ENCODE assay signal across 12 cellular contexts in the genomic region with DNA sequence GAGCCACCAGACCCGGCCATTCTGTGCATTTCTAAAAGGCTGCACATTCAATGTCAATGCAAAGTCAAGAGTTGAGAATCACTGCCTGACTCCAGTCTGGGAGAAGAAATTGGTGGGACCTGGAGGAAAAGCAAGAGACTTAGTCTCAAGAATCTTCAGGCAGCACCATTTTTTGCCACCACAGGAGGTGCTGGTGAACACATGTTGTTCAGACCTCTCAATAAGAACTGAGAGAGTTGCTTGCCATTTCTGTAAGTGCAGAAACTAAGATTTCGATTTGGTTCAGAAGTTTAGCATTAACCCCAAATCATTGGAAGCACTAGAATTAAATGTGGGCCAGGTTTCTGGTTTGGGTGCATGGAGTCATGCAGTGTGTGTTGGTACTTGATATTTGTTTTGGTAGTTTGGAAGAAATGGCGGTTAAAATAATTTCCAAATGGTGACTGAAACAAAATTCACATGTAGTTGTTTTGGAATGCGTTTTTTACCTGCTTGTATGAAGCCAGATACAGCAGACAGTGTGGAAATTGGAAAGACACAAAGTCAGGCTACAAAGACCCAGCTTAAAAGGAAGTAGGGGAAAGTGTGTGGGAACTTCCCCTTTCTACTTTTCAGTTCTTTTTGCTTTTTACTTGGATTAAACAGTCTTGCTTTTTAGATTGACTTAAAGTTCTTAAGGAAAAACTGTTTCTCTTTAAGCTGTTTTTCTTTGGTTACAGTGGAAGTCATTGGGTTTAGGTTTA. TPM values are rescaled to one million over a fixed set of nuclear protein-coding genes. Genes with fewer than 3 reads are reported as not detected.
DNase-seq lines count a peak whose midpoint lies in the region; ATAC-seq and TF ChIP-seq lines count a peak whose summit lies in the region.
"Had no signal": no experiment of that assay in that cellular context is flagged by ENCODE, and none has a peak within 500 bp of the region (broad histone marks: within the 10 kb centered on the region; RNA-seq: fewer than 3 reads in every experiment).

No MANE protein-coding gene starts in this region.

- H3K27ac ChIP-seq in IMR-90 (ENCODE audit: insufficient read depth, low read length), result no peak overlapping the region
- H3K27ac ChIP-seq in WERI-Rb-1, result no peak overlapping the region
- no peak overlapping the region for H3K27ac ChIP-seq in mesendoderm (ENCODE audit: low read depth, low read length)
- H3K27ac ChIP-seq in RWPE1, result no peak overlapping the region
- H3K27ac ChIP-seq: ascending aorta, gastroesophageal sphincter, SK-N-MC had no signal

- no peaks in the 10 kb centered on the region for H3K36me3 Mint-ChIP-seq in Calu3 (ENCODE audit: insufficient read depth, unreplicated experiment)
- H3K36me3 Mint-ChIP-seq: activated CD8-positive, alpha-beta memory T cell treated with anti-CD3 and anti-CD28 coated beads, Interleukin-2, amount 10 ng/mL, durations not matched to agents 7 days and 5 days had no signal

- H3K4me3 ChIP-seq in IMR-90 (ENCODE audit: insufficient read depth, low read depth, low read length) (no peak overlapping the region), WERI-Rb-1 (ENCODE audit: low read depth, low read length) (no peak overlapping the region), mesendoderm (ENCODE audit: low read length) (no peak overlapping the region)
- H3K4me3 ChIP-seq: ascending aorta, gastroesophageal sphincter, SK-N-MC had no signal

- BruUV-seq in Calu3 (replicated peaks; lab: Mats Ljungman, UMichigan) (no TSS peak), IMR-90 (replicated peaks; lab: Mats Ljungman, UMichigan) (no TSS peak)

- no peak overlapping the region for H3K14ac ChIP-seq in IMR-90 (replicated peaks; ENCODE audit: low read depth, low read length)

- no peak overlapping the region for H3K4ac ChIP-seq in IMR-90 (ENCODE audit: low read depth, low read length)
- H3K4ac ChIP-seq in mesendoderm (ENCODE audit: low read depth, low read length), result no peak overlapping the region

- intact Hi-C loops in Calu3 (cut with micrococcal nuclease; ENCODE audit: unreplicated experiment), result loop anchor here (10.0 kb wide), 2 partner anchors 204 to 264 kb away; partner anchors contain the start of gene WDR41
- intact Hi-C loops in IMR-90 (cut with micrococcal nuclease), result loop anchor here (5.0 to 10.0 kb wide), 2 partner anchors 261 to 366 kb away; partner anchors contain the start of gene WDR41

- no peak overlapping the region for H2AK9ac ChIP-seq in IMR-90 (replicated peaks; ENCODE audit: low read depth, low read length, poor library complexity)

- CTCF ChIA-PET in Calu3 (lab: Charles Lee) (no interaction called here), IMR-90 (lab: Yijun Ruan, JAX) (no interaction called here), RWPE1 (lab: Yijun Ruan, JAX) (interaction anchor here (0.6 to 1.2 kb wide), 2 partner anchors 21 to 167 kb away, joined by 3 read pairs; no protein-coding TSS in a partner anchor)

- H2BK20ac ChIP-seq in IMR-90 (ENCODE audit: low read depth, low read length), result no peak overlapping the region

- no peak overlapping the region for H2BK5ac ChIP-seq in IMR-90 (ENCODE audit: low read depth, low read length, poor library complexity, severe bottlenecking)
- H2BK5ac ChIP-seq in mesendoderm (ENCODE audit: low read length), result peak overlapping the region; percentile 6

- no peak overlapping the region for H3K4me3 Mint-ChIP-seq in Calu3 (ENCODE audit: low read depth, unreplicated experiment)
- H3K4me3 Mint-ChIP-seq: activated CD8-positive, alpha-beta memory T cell treated with anti-CD3 and anti-CD28 coated beads, Interleukin-2, amount 10 ng/mL, durations not matched to agents 7 days and 5 days had no signal

- ATAC-seq in IMR-90 (ENCODE audit: low read depth), result no peak
- ATAC-seq in HG03378 (IDR thresholded peaks at IDR 0.05; ENCODE audit: unreplicated experiment), result no peak
- ATAC-seq: activated CD8-positive, alpha-beta memory T cell treated with anti-CD3 and anti-CD28 coated beads, Interleukin-2, amount 10 ng/mL, durations not matched to agents 7 days and 5 days; gastroesophageal sphincter had no signal

- H3K23ac ChIP-seq in IMR-90 (ENCODE audit: low read depth, low read length), result no peak overlapping the region
- no peak overlapping the region for H3K23ac ChIP-seq in mesendoderm (ENCODE audit: low read length)

- H3K36me3 ChIP-seq in IMR-90 (ENCODE audit: control insufficient read depth, insufficient read depth, low read length) (no peaks in the 10 kb centered on the region), WERI-Rb-1 (no peaks in the 10 kb centered on the region), mesendoderm (ENCODE audit: control insufficient read depth, insufficient read depth, low read length) (no peaks in the 10 kb centered on the region)
- H3K36me3 ChIP-seq: ascending aorta, gastroesophageal sphincter had no signal

- no peak overlapping the region for H3K27ac Mint-ChIP-seq in Calu3 (ENCODE audit: unreplicated experiment)
- H3K27ac Mint-ChIP-seq: activated CD8-positive, alpha-beta memory T cell treated with anti-CD3 and anti-CD28 coated beads, Interleukin-2, amount 10 ng/mL, durations not matched to agents 7 days and 5 days had no signal

- H3K79me1 ChIP-seq in IMR-90 (ENCODE audit: low read depth in 1 of 2, low read length in 2 of 2) (no peaks in the 10 kb centered on the region), mesendoderm (ENCODE audit: low read length) (no peaks in the 10 kb centered on the region)

- no peak overlapping the region for H3K4me2 ChIP-seq in IMR-90 (ENCODE audit: low read depth, low read length)
- no peak overlapping the region for H3K4me2 ChIP-seq in mesendoderm (ENCODE audit: low read length)

- H3K56ac ChIP-seq in IMR-90 (ENCODE audit: extremely low read depth, insufficient read depth, low read length), result no peak overlapping the region
- peak overlapping the region; percentile 10 for H3K56ac ChIP-seq in mesendoderm (ENCODE audit: low read length)

- no peak overlapping the region for H2BK120ac ChIP-seq in IMR-90 (ENCODE audit: low read depth, low read length)
- no peak overlapping the region for H2BK120ac ChIP-seq in mesendoderm (ENCODE audit: low read depth, low read length)

- TF ChIP-seq RAD21 in IMR-90 (IDR thresholded peaks at IDR 0.05; ENCODE audit: low read length), result no peak

- H2BK15ac ChIP-seq in IMR-90 (ENCODE audit: low read depth, low read length) (no peak overlapping the region), mesendoderm (replicated peaks; ENCODE audit: low read depth) (no peak overlapping the region)

- no peak overlapping the region for H2AFZ ChIP-seq in IMR-90 (replicated peaks; ENCODE audit: low read length, poor library complexity)

- H3K9me3 ChIP-seq in IMR-90 (ENCODE audit: control insufficient read depth, insufficient read depth, low read length) (no peaks in the 10 kb centered on the region), WERI-Rb-1 (ENCODE audit: severe bottlenecking) (no peaks in the 10 kb centered on the region)
- H3K9me3 ChIP-seq: ascending aorta, gastroesophageal sphincter had no signal

- H3K4me1 ChIP-seq in IMR-90 (ENCODE audit: control insufficient read depth, insufficient read depth, low read length) (no peaks in the 10 kb centered on the region), mesendoderm (ENCODE audit: control insufficient read depth, low read depth, low read length) (peaks cover 6% of the 10 kb centered on the region)
- H3K4me1 ChIP-seq: ascending aorta, gastroesophageal sphincter had no signal

- peaks cover 3% of the 10 kb centered on the region for H3K4me1 Mint-ChIP-seq in Calu3 (ENCODE audit: low read depth, unreplicated experiment)

- H3K9me1 ChIP-seq in IMR-90 (ENCODE audit: insufficient read depth, low read length), result 0 out of 2 replicates have a peak, but pooled peaks cover 3% of the 10 kb centered on the region

- H2AK5ac ChIP-seq in IMR-90 (ENCODE audit: low read depth, low read length) (no peak overlapping the region), mesendoderm (ENCODE audit: low read length) (no peak overlapping the region)

- TF ChIP-seq POLR2A in IMR-90 (IDR thresholded peaks at IDR 0.05; ENCODE audit: low read depth, low read length), result no peak

- TF ChIP-seq CTCF in Calu3 (IDR thresholded peaks at IDR 0.05; ENCODE audit: unreplicated experiment) (no peak), IMR-90 (conservative IDR thresholded peaks at IDR 0.05; ENCODE audit: low read depth, low read length) (0 out of 2 replicates have a peak, but pooled peaks have one; percentile 10), WERI-Rb-1 (IDR thresholded peaks at IDR 0.05; ENCODE audit: low read depth, low read length) (0 out of 2 replicates have a peak, but pooled peaks have one; percentile 12), RWPE1 (conservative IDR thresholded peaks at IDR 0.05; ENCODE audit: low read depth) (no peak)

- peaks cover 2% of the 10 kb centered on the region for H3K9me3 Mint-ChIP-seq in Calu3 (ENCODE audit: low read depth, unreplicated experiment)

- H3K18ac ChIP-seq in IMR-90 (ENCODE audit: low read depth, low read length), result no peak overlapping the region
- H3K18ac ChIP-seq in mesendoderm (ENCODE audit: low read length), result no peak overlapping the region

- H3K27me3 Mint-ChIP-seq in Calu3 (ENCODE audit: unreplicated experiment), result peaks cover 17% of the 10 kb centered on the region

- H3K79me2 ChIP-seq in mesendoderm (ENCODE audit: control insufficient read depth, insufficient read depth, low read length), result no peaks in the 10 kb centered on the region

- WGBS in IMR-90 (ENCODE audit: extremely low coverage in 2 of 2, insufficient read length in 1 of 2), 2 experiments, result no CpG with 5 or more reads among the region's 4 CpGs
- WGBS in mesendoderm (ENCODE audit: extremely low coverage, insufficient coverage, low lambda C conversion rate), result no CpG with 5 or more reads among the region's 4 CpGs

- H4K20me1 ChIP-seq in IMR-90 (ENCODE audit: insufficient read depth, low read length), result no peaks in the 10 kb centered on the region

- no peak overlapping the region for H4K5ac ChIP-seq in IMR-90 (ENCODE audit: low read depth, low read length)
- no peak overlapping the region for H4K5ac ChIP-seq in mesendoderm (ENCODE audit: low read length)

- dilution Hi-C loops in IMR-90 (cut with HindIII; ENCODE audit: low sequenced_read_pairs, unreplicated experiment), result no loop called here

- DNase-seq in Calu3, result peak; percentile 20
- DNase-seq in IMR-90, result peak; percentile 28
- DNase-seq in WERI-Rb-1, result no peak
- DNase-seq in mesendoderm, result peak; percentile 72
- DNase-seq in NCI-H1092 treated with DMSO at 0.1 percent for 48 hours (lab: John Stamatoyannopoulos, UW), result no peak
- DNase-seq in RWPE1 (ENCODE audit: low spot score), result no peak
- DNase-seq: activated CD8-positive, alpha-beta memory T cell treated with anti-CD3 and anti-CD28 coated beads, Interleukin-2, amount 10 ng/mL, durations not matched to agents 7 days and 5 days; NCI-H1694 had no signal

- POLR2A ChIA-PET in IMR-90 (lab: Charles Lee; ENCODE audit: unreplicated experiment), result no interaction called here
- POLR2A ChIA-PET in RWPE1 (lab: Yijun Ruan, JAX; ENCODE audit: low non-redundant PET), result no interaction called here

- H3K27me3 ChIP-seq in IMR-90 (ENCODE audit: control insufficient read depth, insufficient read depth, low read length), result peaks cover 24% of the 10 kb centered on the region
- H3K27me3 ChIP-seq in WERI-Rb-1 (ENCODE audit: insufficient read depth, low read depth, severe bottlenecking), result no peaks in the 10 kb centered on the region
- no peaks in the 10 kb centered on the region for H3K27me3 ChIP-seq in mesendoderm (ENCODE audit: insufficient read depth, low read length, poor library complexity)
- H3K27me3 ChIP-seq: ascending aorta, gastroesophageal sphincter had no signal

- H4K8ac ChIP-seq in IMR-90 (ENCODE audit: low read depth in 2 of 2, low read length in 2 of 2), result no peak overlapping the region
- H4K8ac ChIP-seq in mesendoderm (ENCODE audit: low read depth, low read length), result no peak overlapping the region

- in situ Hi-C loops in IMR-90 (cut with MboI; ENCODE audit: low sequenced_read_pairs), result loop anchor here (25.0 kb wide), 1 partner anchor 344 kb away; no protein-coding TSS in a partner anchor

- no peak overlapping the region for H4K91ac ChIP-seq in IMR-90 (ENCODE audit: insufficient read depth, low read depth, low read length)

- no peak overlapping the region for H3K9ac ChIP-seq in IMR-90 (ENCODE audit: low read depth, low read length)
- peak overlapping the region; percentile 11 for H3K9ac ChIP-seq in mesendoderm (ENCODE audit: low read length)

RNA-seq across cellular contexts. Expression of gene PDE8B, which starts 20.4 kb away (rescaled TPM):
- total RNA-seq in Calu3 (2022) (0.54 and 0.66 TPM in 2 replicates), IMR-90 (2012; rRNA removed) (under 0.01 TPM in 2 replicates)
- 0.03 TPM in 1 of 2 replicates, not detected in the other for polyA plus RNA-seq in IMR-90 (2012; rRNA removed)
- polyA plus RNA-seq in IMR-90 (2012; cell fraction: cytosol; rRNA removed), result 0.03 TPM in 1 of 2 replicates, not detected in the other
- 0.07 and 0.25 TPM in 2 replicates for polyA plus RNA-seq in IMR-90 (2012; cell fraction: nucleus; rRNA removed; ENCODE audit: low replicate concordance)
- 0.08 TPM for polyA plus RNA-seq in mesendoderm (2013, experiment 1 of 2)
- 0.15 TPM for polyA plus RNA-seq in mesendoderm (2013, experiment 2 of 2)

Comparison
In these comparisons a context has a peak if more than half of its experiments do, and no peak if none do; other contexts are left out.
1. DNase-seq: peak in Calu3 (single experiment), IMR-90 (single experiment) and mesendoderm (single experiment); none in WERI-Rb-1 (single experiment), NCI-H1092 treated with DMSO at 0.1 percent for 48 hours (single experiment) and RWPE1 (single experiment).
2. CTCF ChIP-seq: peak in IMR-90 (single experiment) and WERI-Rb-1 (single experiment); none in Calu3 (single experiment) and RWPE1 (single experiment).